ENCODE assay signal across 1 cellular context in the genomic region with DNA sequence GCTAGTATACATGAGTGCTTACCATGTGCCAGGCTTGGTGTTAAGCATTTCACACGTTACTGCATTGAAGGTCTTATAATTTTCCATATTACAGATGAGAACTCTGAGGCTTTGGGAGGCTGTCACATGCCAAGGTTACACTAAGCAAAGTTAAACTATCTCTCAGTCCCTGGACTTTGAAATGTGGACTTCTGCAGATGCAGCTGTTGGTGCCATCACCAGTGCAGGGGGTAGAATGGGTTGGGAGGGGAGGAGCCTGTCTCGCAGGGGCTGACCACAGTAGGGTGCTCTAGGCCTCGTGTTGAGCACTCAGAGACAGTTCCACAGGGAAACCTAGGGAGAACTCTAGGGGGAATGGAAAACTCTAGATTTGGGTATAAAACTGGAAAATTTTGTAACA.
TF ChIP-seq lines count a peak whose summit lies in the region.

No MANE protein-coding gene starts in this region.

TF ChIP-seq in HepG2, 621 proteins besides CTCF, POLR2A, EP300 and RAD21 (continues in another document):
- TF ChIP-seq ZNF460 (CRISPR knock-in tag; IDR thresholded peaks at IDR 0.05; ENCODE audit: borderline replicate concordance) (no peak), ZZZ3 (CRISPR knock-in tag; IDR thresholded peaks at IDR 0.05; ENCODE audit: borderline replicate concordance) (no peak), RFXANK (CRISPR knock-in tag; IDR thresholded peaks at IDR 0.05) (no peak), ZNF589 (CRISPR knock-in tag; conservative IDR thresholded peaks at IDR 0.05) (no peak), NR2F1 (CRISPR knock-in tag; IDR thresholded peaks at IDR 0.05) (no peak), DR1 (CRISPR knock-in tag; IDR thresholded peaks at IDR 0.05) (no peak), ZFX (CRISPR knock-in tag; IDR thresholded peaks at IDR 0.05; ENCODE audit: low read depth) (0 out of 2 replicates have a peak, but pooled peaks have one; percentile 20), HNRNPH1 (optimal IDR thresholded peaks at IDR 0.05; ENCODE audit: low read depth, low read length) (no peak), DNMT3B (CRISPR knock-in tag; conservative IDR thresholded peaks at IDR 0.05) (no peak), ZNF563 (CRISPR knock-in tag; IDR thresholded peaks at IDR 0.05) (no peak), ARNTL (CRISPR knock-in tag; IDR thresholded peaks at IDR 0.05) (0 out of 2 replicates have a peak, but pooled peaks have one; percentile 40), HMG20A (CRISPR knock-in tag; IDR thresholded peaks at IDR 0.05; ENCODE audit: borderline replicate concordance) (no peak), ZNF577 (CRISPR knock-in tag; IDR thresholded peaks at IDR 0.05; ENCODE audit: borderline replicate concordance, low read depth) (no peak), ZNF850 (CRISPR knock-in tag; conservative IDR thresholded peaks at IDR 0.05) (no peak), JUNB (CRISPR knock-in tag; IDR thresholded peaks at IDR 0.05; ENCODE audit: borderline replicate concordance) (no peak), ZNF841 (CRISPR knock-in tag; IDR thresholded peaks at IDR 0.05; ENCODE audit: borderline replicate concordance) (no peak), SRSF9 (IDR thresholded peaks at IDR 0.05; ENCODE audit: borderline replicate concordance, insufficient read depth, low read depth, low read length, poor library complexity, severe bottlenecking) (no peak), XRCC5 (optimal IDR thresholded peaks at IDR 0.05; ENCODE audit: low read length) (no peak), HOXA3 (CRISPR knock-in tag; IDR thresholded peaks at IDR 0.05) (0 out of 2 replicates have a peak, but pooled peaks have one; percentile 32), KDM1A (CRISPR knock-in tag; IDR thresholded peaks at IDR 0.05) (peak; percentile 39; the same call in 1 of the 2 replicates), ZNF709 (CRISPR knock-in tag; IDR thresholded peaks at IDR 0.05) (no peak), TARDBP (CRISPR knock-in tag; IDR thresholded peaks at IDR 0.05) (no peak; the same call in 1 of the 2 replicates), SIX4 (CRISPR knock-in tag; IDR thresholded peaks at IDR 0.05) (no peak), ZNF737 (CRISPR knock-in tag; IDR thresholded peaks at IDR 0.05; ENCODE audit: borderline replicate concordance) (no peak), ZNF652 (CRISPR knock-in tag; IDR thresholded peaks at IDR 0.05; ENCODE audit: borderline replicate concordance, low read depth) (no peak), ZNF567 (CRISPR knock-in tag; IDR thresholded peaks at IDR 0.05; ENCODE audit: borderline replicate concordance) (no peak), ZNF7 (CRISPR knock-in tag; IDR thresholded peaks at IDR 0.05) (no peak), ATRX (CRISPR knock-in tag; IDR thresholded peaks at IDR 0.05; ENCODE audit: borderline replicate concordance) (no peak), SP4 (CRISPR knock-in tag; IDR thresholded peaks at IDR 0.05) (no peak), HMGA1 (CRISPR knock-in tag; conservative IDR thresholded peaks at IDR 0.05) (no peak), ZNF552 (CRISPR knock-in tag; IDR thresholded peaks at IDR 0.05; ENCODE audit: borderline replicate concordance) (no peak), REXO4 (CRISPR knock-in tag; IDR thresholded peaks at IDR 0.05; ENCODE audit: borderline replicate concordance) (no peak), SOX5 (CRISPR knock-in tag; IDR thresholded peaks at IDR 0.05; ENCODE audit: borderline replicate concordance) (0 out of 2 replicates have a peak, but pooled peaks have one; percentile 20), RFX3 (CRISPR knock-in tag; IDR thresholded peaks at IDR 0.05) (no peak), PHF8 (CRISPR knock-in tag; IDR thresholded peaks at IDR 0.05) (no peak), ZBTB20 (CRISPR knock-in tag; IDR thresholded peaks at IDR 0.05; ENCODE audit: borderline replicate concordance, low read depth) (no peak)
- TF ChIP-seq, protein P1, sequence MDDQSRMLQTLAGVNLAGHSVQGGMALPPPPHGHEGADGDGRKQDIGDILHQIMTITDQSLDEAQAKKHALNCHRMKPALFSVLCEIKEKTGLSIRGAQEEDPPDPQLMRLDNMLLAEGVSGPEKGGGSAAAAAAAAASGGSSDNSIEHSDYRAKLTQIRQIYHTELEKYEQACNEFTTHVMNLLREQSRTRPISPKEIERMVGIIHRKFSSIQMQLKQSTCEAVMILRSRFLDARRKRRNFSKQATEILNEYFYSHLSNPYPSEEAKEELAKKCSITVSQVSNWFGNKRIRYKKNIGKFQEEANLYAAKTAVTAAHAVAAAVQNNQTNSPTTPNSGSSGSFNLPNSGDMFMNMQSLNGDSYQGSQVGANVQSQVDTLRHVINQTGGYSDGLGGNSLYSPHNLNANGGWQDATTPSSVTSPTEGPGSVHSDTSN (CRISPR knock-in tag; IDR thresholded peaks at IDR 0.05; ENCODE audit: borderline replicate concordance): no peak
- TF ChIP-seq, protein P2, sequence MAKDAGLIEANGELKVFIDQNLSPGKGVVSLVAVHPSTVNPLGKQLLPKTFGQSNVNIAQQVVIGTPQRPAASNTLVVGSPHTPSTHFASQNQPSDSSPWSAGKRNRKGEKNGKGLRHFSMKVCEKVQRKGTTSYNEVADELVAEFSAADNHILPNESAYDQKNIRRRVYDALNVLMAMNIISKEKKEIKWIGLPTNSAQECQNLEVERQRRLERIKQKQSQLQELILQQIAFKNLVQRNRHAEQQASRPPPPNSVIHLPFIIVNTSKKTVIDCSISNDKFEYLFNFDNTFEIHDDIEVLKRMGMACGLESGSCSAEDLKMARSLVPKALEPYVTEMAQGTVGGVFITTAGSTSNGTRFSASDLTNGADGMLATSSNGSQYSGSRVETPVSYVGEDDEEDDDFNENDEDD (CRISPR knock-in tag; IDR thresholded peaks at IDR 0.05; ENCODE audit: borderline replicate concordance): no peak
- TF ChIP-seq, protein P3, sequence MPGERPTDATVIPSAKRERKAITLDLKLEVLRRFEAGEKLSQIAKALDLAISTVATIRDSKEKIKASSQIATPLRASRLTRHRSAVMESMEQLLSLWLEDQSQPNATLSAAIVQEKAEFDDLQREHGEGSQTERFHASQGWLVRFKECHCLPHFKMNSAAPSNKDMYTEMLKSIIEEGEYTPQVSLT (CRISPR knock-in tag; IDR thresholded peaks at IDR 0.05; ENCODE audit: borderline replicate concordance, low read depth): no peak
- TF ChIP-seq, protein P4, sequence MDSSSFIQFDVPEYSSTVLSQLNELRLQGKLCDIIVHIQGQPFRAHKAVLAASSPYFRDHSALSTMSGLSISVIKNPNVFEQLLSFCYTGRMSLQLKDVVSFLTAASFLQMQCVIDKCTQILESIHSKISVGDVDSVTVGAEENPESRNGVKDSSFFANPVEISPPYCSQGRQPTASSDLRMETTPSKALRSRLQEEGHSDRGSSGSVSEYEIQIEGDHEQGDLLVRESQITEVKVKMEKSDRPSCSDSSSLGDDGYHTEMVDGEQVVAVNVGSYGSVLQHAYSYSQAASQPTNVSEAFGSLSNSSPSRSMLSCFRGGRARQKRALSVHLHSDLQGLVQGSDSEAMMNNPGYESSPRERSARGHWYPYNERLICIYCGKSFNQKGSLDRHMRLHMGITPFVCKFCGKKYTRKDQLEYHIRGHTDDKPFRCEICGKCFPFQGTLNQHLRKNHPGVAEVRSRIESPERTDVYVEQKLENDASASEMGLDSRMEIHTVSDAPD (CRISPR knock-in tag; IDR thresholded peaks at IDR 0.05): no peak; the same call in 1 of the 2 replicates
- TF ChIP-seq, protein P5, sequence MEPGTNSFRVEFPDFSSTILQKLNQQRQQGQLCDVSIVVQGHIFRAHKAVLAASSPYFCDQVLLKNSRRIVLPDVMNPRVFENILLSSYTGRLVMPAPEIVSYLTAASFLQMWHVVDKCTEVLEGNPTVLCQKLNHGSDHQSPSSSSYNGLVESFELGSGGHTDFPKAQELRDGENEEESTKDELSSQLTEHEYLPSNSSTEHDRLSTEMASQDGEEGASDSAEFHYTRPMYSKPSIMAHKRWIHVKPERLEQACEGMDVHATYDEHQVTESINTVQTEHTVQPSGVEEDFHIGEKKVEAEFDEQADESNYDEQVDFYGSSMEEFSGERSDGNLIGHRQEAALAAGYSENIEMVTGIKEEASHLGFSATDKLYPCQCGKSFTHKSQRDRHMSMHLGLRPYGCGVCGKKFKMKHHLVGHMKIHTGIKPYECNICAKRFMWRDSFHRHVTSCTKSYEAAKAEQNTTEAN (CRISPR knock-in tag; conservative IDR thresholded peaks at IDR 0.05): no peak
- TF ChIP-seq, protein P6, sequence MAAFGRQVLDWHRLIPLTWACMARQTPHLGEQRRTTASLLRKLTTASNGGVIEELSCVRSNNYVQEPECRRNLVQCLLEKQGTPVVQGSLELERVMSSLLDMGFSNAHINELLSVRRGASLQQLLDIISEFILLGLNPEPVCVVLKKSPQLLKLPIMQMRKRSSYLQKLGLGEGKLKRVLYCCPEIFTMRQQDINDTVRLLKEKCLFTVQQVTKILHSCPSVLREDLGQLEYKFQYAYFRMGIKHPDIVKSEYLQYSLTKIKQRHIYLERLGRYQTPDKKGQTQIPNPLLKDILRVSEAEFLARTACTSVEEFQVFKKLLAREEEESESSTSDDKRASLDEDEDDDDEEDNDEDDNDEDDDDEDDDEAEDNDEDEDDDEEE (CRISPR knock-in tag; IDR thresholded peaks at IDR 0.05): no peak
- TF ChIP-seq, protein P7, sequence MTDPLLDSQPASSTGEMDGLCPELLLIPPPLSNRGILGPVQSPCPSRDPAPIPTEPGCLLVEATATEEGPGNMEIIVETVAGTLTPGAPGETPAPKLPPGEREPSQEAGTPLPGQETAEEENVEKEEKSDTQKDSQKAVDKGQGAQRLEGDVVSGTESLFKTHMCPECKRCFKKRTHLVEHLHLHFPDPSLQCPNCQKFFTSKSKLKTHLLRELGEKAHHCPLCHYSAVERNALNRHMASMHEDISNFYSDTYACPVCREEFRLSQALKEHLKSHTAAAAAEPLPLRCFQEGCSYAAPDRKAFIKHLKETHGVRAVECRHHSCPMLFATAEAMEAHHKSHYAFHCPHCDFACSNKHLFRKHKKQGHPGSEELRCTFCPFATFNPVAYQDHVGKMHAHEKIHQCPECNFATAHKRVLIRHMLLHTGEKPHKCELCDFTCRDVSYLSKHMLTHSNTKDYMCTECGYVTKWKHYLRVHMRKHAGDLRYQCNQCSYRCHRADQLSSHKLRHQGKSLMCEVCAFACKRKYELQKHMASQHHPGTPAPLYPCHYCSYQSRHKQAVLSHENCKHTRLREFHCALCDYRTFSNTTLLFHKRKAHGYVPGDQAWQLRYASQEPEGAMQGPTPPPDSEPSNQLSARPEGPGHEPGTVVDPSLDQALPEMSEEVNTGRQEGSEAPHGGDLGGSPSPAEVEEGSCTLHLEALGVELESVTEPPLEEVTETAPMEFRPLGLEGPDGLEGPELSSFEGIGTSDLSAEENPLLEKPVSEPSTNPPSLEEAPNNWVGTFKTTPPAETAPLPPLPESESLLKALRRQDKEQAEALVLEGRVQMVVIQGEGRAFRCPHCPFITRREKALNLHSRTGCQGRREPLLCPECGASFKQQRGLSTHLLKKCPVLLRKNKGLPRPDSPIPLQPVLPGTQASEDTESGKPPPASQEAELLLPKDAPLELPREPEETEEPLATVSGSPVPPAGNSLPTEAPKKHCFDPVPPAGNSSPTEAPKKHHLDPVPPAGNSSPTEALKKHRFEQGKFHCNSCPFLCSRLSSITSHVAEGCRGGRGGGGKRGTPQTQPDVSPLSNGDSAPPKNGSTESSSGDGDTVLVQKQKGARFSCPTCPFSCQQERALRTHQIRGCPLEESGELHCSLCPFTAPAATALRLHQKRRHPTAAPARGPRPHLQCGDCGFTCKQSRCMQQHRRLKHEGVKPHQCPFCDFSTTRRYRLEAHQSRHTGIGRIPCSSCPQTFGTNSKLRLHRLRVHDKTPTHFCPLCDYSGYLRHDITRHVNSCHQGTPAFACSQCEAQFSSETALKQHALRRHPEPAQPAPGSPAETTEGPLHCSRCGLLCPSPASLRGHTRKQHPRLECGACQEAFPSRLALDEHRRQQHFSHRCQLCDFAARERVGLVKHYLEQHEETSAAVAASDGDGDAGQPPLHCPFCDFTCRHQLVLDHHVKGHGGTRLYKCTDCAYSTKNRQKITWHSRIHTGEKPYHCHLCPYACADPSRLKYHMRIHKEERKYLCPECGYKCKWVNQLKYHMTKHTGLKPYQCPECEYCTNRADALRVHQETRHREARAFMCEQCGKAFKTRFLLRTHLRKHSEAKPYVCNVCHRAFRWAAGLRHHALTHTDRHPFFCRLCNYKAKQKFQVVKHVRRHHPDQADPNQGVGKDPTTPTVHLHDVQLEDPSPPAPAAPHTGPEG (CRISPR knock-in tag; IDR thresholded peaks at IDR 0.05): no peak
- TF ChIP-seq, protein P8, sequence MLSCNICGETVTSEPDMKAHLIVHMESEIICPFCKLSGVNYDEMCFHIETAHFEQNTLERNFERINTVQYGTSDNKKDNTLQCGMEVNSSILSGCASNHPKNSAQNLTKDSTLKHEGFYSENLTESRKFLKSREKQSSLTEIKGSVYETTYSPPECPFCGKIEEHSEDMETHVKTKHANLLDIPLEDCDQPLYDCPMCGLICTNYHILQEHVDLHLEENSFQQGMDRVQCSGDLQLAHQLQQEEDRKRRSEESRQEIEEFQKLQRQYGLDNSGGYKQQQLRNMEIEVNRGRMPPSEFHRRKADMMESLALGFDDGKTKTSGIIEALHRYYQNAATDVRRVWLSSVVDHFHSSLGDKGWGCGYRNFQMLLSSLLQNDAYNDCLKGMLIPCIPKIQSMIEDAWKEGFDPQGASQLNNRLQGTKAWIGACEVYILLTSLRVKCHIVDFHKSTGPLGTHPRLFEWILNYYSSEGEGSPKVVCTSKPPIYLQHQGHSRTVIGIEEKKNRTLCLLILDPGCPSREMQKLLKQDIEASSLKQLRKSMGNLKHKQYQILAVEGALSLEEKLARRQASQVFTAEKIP (CRISPR knock-in tag; IDR thresholded peaks at IDR 0.05; ENCODE audit: borderline replicate concordance): no peak
- TF ChIP-seq, protein P9, sequence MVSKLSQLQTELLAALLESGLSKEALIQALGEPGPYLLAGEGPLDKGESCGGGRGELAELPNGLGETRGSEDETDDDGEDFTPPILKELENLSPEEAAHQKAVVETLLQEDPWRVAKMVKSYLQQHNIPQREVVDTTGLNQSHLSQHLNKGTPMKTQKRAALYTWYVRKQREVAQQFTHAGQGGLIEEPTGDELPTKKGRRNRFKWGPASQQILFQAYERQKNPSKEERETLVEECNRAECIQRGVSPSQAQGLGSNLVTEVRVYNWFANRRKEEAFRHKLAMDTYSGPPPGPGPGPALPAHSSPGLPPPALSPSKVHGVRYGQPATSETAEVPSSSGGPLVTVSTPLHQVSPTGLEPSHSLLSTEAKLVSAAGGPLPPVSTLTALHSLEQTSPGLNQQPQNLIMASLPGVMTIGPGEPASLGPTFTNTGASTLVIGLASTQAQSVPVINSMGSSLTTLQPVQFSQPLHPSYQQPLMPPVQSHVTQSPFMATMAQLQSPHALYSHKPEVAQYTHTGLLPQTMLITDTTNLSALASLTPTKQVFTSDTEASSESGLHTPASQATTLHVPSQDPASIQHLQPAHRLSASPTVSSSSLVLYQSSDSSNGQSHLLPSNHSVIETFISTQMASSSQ (IDR thresholded peaks at IDR 0.05; ENCODE audit: low read depth): no peak
- TF ChIP-seq, protein P9 (CRISPR knock-in tag; IDR thresholded peaks at IDR 0.05; ENCODE audit: borderline replicate concordance): no peak
